ENCODE assay signal across 10 cellular contexts in the genomic region with DNA sequence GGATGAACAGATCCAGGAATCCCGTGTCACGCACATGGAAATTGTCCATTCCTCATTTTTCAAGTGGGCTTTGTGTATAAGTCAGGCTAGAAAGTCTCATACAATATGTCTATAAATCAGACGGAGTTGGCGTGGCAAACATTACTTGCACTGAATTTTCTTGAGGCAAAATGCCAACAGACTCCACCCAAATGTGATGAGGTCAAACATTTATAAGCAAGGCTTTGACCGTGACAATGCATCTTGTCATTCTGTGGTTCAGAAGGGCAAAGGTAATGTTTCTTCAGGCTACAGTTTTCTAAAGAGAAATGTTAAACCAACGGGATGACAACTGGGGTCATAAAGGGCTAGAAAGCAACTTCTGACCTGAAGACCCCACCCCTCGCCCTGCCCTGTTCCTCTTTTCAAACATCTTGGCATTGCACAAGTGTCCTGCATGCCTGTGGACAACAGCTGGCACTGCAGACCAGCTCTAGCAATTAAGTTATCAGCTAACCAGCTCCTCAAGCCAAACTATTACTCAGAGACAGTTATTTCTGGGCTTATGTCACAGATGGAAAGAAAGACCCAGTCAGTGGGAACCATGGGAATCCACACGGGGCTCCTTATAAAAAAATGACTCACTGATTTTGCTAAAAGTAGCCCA. TPM values are rescaled to one million over a fixed set of nuclear protein-coding genes. Genes with fewer than 3 reads are reported as not detected.
DNase-seq lines count a peak whose midpoint lies in the region; ATAC-seq and TF ChIP-seq lines count a peak whose summit lies in the region.
"Had no signal": no experiment of that assay in that cellular context is flagged by ENCODE, and none has a peak within 500 bp of the region (broad histone marks: within the 10 kb centered on the region; RNA-seq: fewer than 3 reads in every experiment).

No MANE protein-coding gene starts in this region.

- DNase-seq in CD14-positive monocyte (ENCODE audit: low spot score) (peak; percentile 91), Peyer's patch (peak in 2 of 3 donors; percentile 76 to 86), epithelial cell of proximal tubule (ENCODE audit: low read depth) (peak; percentile 86), omental fat pad (ENCODE audit: low spot score) (no peak), GM19240 (ENCODE audit: insufficient read length, low spot score) (no peak), NCI-H2196 treated with DMSO at 0.1 percent for 48 hours (lab: John Stamatoyannopoulos, UW; ENCODE audit: unreplicated experiment) (no peak)

- intact Hi-C loops in CD14-positive monocyte (cut with micrococcal nuclease), result loop anchor here in 1 of 2 donors (2.0 kb wide), 1 partner anchor 40 kb away; no protein-coding TSS in a partner anchor

- H3K27ac ChIP-seq in Peyer's patch, result peak overlapping the region in 3 of 4 donors; percentile 34 to 71 (median 57)
- H3K27ac ChIP-seq: KMS-11 had no signal

- H3K4me3 Mint-ChIP-seq in CD14-positive monocyte, result peak overlapping the region; percentile 39 to 64
- H3K4me3 Mint-ChIP-seq: activated naive CD4-positive, alpha-beta T cell treated with anti-CD3 and anti-CD28 coated beads, Interleukin-2, amount 50 U/mL, for 24 hours had no signal

- H3K27me3 ChIP-seq in Peyer's patch, result no peaks in the 10 kb centered on the region

- H3K4me1 Mint-ChIP-seq in CD14-positive monocyte, result peaks cover 80% of the 10 kb centered on the region

- TF ChIP-seq POLR2A in Peyer's patch (IDR thresholded peaks at IDR 0.05), result no peak

- H3K36me3 Mint-ChIP-seq in CD14-positive monocyte, result peaks cover 39 to 42% of the 10 kb centered on the region in 2 donors

- TF ChIP-seq CTCF in CD14-positive monocyte (IDR thresholded peaks at IDR 0.05), result peak; percentile 51
- peak in 3 of 6 experiments; percentile 63 to 82 (median 65) for TF ChIP-seq CTCF in Peyer's patch (IDR thresholded peaks at IDR 0.05)
- peak; percentile 57 for TF ChIP-seq CTCF in epithelial cell of proximal tubule (conservative IDR thresholded peaks at IDR 0.05; ENCODE audit: low read depth, low read length)
- TF ChIP-seq CTCF in omental fat pad (IDR thresholded peaks at IDR 0.05), result no peak

- no peaks in the 10 kb centered on the region for H3K9me3 Mint-ChIP-seq in CD14-positive monocyte
- H3K9me3 Mint-ChIP-seq: activated naive CD4-positive, alpha-beta T cell treated with anti-CD3 and anti-CD28 coated beads, Interleukin-2, amount 50 U/mL, for 24 hours had no signal

- no peaks in the 10 kb centered on the region for H3K27me3 Mint-ChIP-seq in CD14-positive monocyte (ENCODE audit: low read depth in 3 of 3)
- H3K27me3 Mint-ChIP-seq: activated naive CD4-positive, alpha-beta T cell treated with anti-CD3 and anti-CD28 coated beads, Interleukin-2, amount 50 U/mL, for 24 hours had no signal

- peak overlapping the region; percentile 87 to 96 (median 94) for H3K27ac Mint-ChIP-seq in CD14-positive monocyte
- H3K27ac Mint-ChIP-seq: activated naive CD4-positive, alpha-beta T cell treated with anti-CD3 and anti-CD28 coated beads, Interleukin-2, amount 50 U/mL, for 24 hours had no signal

- no peaks in the 10 kb centered on the region for H3K36me3 ChIP-seq in Peyer's patch

- peaks cover 4 to 81% (median 15%) of the 10 kb centered on the region in 4 donors for H3K4me1 ChIP-seq in Peyer's patch

- ATAC-seq in omental fat pad (ENCODE audit: low FRiP score), result peak; percentile 87
- ATAC-seq in HG02852 (IDR thresholded peaks at IDR 0.05; ENCODE audit: unreplicated experiment), result no peak
- ATAC-seq in GM18517 (IDR thresholded peaks at IDR 0.05; ENCODE audit: unreplicated experiment), result no peak

- no peak overlapping the region for H3K4me3 ChIP-seq in Peyer's patch
- no peak overlapping the region for H3K4me3 ChIP-seq in epithelial cell of proximal tubule (ENCODE audit: low read depth, low read length)

- H3K9me3 ChIP-seq in Peyer's patch, result no peaks in the 10 kb centered on the region

RNA-seq across cellular contexts. Expression of gene SPTBN5, which starts 36.5 kb away (rescaled TPM):
- not detected for polyA plus RNA-seq in CD14-positive monocyte
- total RNA-seq in Peyer's patch (1 to 10 TPM in 2 of 4 donors, under 1 TPM in 1, not detected in 1; 0.27 to 4.1 (median 1.8) TPM), epithelial cell of proximal tubule (0.51 and 0.63 TPM in 2 replicates), omental fat pad (1 to 10 TPM in 3 of 4 donors, under 1 TPM in 1; 0.19 to 3.8 (median 1.8) TPM)

RNA-seq across cellular contexts. Expression of gene EHD4, which starts 42.0 kb away (rescaled TPM):
- 10 to 100 TPM; 14.2 to 16.0 TPM for polyA plus RNA-seq in CD14-positive monocyte
- total RNA-seq in Peyer's patch (10 to 100 TPM; 23.1 to 53.9 (median 34.9) TPM), epithelial cell of proximal tubule (30.2 and 44.7 TPM in 2 replicates), omental fat pad (10 to 100 TPM; 30.5 to 88.6 (median 37.8) TPM)

Comparison
In these comparisons a context has a peak if more than half of its experiments do, and no peak if none do; other contexts are left out.
1. DNase-seq: peak in CD14-positive monocyte (single experiment), Peyer's patch (2 of 3) and epithelial cell of proximal tubule (single experiment); none in omental fat pad (single experiment), GM19240 (single experiment) and NCI-H2196 treated with DMSO at 0.1 percent for 48 hours (single experiment).
2. CTCF ChIP-seq: peak in CD14-positive monocyte (single experiment) and epithelial cell of proximal tubule (single experiment); none in omental fat pad (0 of 3).